1 cellular context compared by ENCODE assay signal in the genomic region with DNA sequence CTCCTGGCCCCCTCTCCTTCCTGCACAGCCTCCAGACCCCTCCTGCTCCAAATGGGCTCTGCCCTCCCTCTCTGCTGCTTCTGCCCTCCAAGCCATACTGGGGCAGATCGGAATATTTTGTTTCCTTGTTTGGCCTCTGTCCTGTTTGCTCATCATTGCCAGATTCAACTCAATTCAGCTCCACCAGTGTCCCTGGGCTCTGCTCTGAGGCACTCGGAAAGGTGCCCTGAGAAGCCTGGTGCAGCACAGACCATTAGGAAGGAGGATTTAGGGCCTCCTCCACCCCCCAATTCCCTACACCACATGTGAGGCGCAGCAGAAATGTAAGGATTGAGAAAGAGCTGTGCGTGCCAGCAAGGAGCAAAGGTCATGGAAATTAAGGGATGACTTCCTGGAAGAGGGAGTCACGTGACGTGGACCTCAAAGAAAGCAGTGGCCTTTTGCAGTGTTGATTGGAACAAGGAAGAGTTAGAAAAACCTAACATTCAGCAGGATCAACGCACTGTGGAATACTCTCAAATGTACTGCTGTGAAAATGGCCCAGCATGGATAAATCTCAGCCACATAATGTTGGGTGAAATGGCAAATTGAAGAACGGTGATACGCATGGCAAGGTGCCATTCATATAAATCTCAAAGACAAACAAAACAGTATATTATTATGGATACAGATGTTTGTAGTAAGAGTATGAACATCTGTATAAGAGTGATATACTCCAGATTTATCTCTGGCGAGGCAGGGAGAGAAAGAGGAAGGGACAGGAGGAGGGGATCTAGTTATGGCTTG.
TF ChIP-seq lines count a peak whose summit lies in the region.

No MANE protein-coding gene starts in this region.

TF ChIP-seq in HepG2, 621 proteins besides CTCF, POLR2A, EP300 and RAD21 (continued from another document and continues in another):
- TF ChIP-seq, protein P1, sequence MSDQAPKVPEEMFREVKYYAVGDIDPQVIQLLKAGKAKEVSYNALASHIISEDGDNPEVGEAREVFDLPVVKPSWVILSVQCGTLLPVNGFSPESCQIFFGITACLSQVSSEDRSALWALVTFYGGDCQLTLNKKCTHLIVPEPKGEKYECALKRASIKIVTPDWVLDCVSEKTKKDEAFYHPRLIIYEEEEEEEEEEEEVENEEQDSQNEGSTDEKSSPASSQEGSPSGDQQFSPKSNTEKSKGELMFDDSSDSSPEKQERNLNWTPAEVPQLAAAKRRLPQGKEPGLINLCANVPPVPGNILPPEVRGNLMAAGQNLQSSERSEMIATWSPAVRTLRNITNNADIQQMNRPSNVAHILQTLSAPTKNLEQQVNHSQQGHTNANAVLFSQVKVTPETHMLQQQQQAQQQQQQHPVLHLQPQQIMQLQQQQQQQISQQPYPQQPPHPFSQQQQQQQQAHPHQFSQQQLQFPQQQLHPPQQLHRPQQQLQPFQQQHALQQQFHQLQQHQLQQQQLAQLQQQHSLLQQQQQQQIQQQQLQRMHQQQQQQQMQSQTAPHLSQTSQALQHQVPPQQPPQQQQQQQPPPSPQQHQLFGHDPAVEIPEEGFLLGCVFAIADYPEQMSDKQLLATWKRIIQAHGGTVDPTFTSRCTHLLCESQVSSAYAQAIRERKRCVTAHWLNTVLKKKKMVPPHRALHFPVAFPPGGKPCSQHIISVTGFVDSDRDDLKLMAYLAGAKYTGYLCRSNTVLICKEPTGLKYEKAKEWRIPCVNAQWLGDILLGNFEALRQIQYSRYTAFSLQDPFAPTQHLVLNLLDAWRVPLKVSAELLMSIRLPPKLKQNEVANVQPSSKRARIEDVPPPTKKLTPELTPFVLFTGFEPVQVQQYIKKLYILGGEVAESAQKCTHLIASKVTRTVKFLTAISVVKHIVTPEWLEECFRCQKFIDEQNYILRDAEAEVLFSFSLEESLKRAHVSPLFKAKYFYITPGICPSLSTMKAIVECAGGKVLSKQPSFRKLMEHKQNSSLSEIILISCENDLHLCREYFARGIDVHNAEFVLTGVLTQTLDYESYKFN (CRISPR knock-in tag; conservative IDR thresholded peaks at IDR 0.05) = peak; percentile 84
- TF ChIP-seq, protein P2, sequence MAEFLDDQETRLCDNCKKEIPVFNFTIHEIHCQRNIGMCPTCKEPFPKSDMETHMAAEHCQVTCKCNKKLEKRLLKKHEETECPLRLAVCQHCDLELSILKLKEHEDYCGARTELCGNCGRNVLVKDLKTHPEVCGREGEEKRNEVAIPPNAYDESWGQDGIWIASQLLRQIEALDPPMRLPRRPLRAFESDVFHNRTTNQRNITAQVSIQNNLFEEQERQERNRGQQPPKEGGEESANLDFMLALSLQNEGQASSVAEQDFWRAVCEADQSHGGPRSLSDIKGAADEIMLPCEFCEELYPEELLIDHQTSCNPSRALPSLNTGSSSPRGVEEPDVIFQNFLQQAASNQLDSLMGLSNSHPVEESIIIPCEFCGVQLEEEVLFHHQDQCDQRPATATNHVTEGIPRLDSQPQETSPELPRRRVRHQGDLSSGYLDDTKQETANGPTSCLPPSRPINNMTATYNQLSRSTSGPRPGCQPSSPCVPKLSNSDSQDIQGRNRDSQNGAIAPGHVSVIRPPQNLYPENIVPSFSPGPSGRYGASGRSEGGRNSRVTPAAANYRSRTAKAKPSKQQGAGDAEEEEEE (CRISPR knock-in tag; IDR thresholded peaks at IDR 0.05; ENCODE audit: borderline replicate concordance) = no peak
- no peak for TF ChIP-seq IRX3 (CRISPR knock-in tag; IDR thresholded peaks at IDR 0.05; ENCODE audit: borderline replicate concordance, low read depth)
- peak; percentile 97 for TF ChIP-seq KDM6A (CRISPR knock-in tag; IDR thresholded peaks at IDR 0.05; ENCODE audit: low read depth)
- peak; percentile 49; the same call in 1 of the 2 replicates for TF ChIP-seq ZNF335 (CRISPR knock-in tag; IDR thresholded peaks at IDR 0.05)
- no peak for TF ChIP-seq ZIK1 (CRISPR knock-in tag; IDR thresholded peaks at IDR 0.05; ENCODE audit: borderline replicate concordance, low read depth)
- no peak for TF ChIP-seq PRDM4 (CRISPR knock-in tag; IDR thresholded peaks at IDR 0.05; ENCODE audit: borderline replicate concordance)
- TF ChIP-seq SCMH1 (CRISPR knock-in tag; IDR thresholded peaks at IDR 0.05; ENCODE audit: borderline replicate concordance) = no peak
- no peak for TF ChIP-seq ATF1 (CRISPR knock-in tag; IDR thresholded peaks at IDR 0.05)
- TF ChIP-seq, protein P3, sequence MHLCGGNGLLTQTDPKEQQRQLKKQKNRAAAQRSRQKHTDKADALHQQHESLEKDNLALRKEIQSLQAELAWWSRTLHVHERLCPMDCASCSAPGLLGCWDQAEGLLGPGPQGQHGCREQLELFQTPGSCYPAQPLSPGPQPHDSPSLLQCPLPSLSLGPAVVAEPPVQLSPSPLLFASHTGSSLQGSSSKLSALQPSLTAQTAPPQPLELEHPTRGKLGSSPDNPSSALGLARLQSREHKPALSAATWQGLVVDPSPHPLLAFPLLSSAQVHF (CRISPR knock-in tag; IDR thresholded peaks at IDR 0.05) = 0 out of 2 replicates have a peak, but pooled peaks have one; percentile 39
- TF ChIP-seq BCL6 (CRISPR knock-in tag; IDR thresholded peaks at IDR 0.05) = peak; percentile 86
- TF ChIP-seq ZNF766 (CRISPR knock-in tag; IDR thresholded peaks at IDR 0.05; ENCODE audit: borderline replicate concordance) = no peak
- TF ChIP-seq HIVEP1 (CRISPR knock-in tag; IDR thresholded peaks at IDR 0.05) = no peak; the same call in 1 of the 2 replicates
- peak; percentile 73 for TF ChIP-seq HOXA3 (CRISPR knock-in tag; IDR thresholded peaks at IDR 0.05)
- 0 out of 2 replicates have a peak, but pooled peaks have one; percentile 32 for TF ChIP-seq ZNF782 (CRISPR knock-in tag; IDR thresholded peaks at IDR 0.05; ENCODE audit: borderline replicate concordance)
- TF ChIP-seq ZNF687 (CRISPR knock-in tag; IDR thresholded peaks at IDR 0.05) = peak; percentile 47
- TF ChIP-seq ERF (CRISPR knock-in tag; IDR thresholded peaks at IDR 0.05) = peak; percentile 93
- TF ChIP-seq ZNF816 (CRISPR knock-in tag; IDR thresholded peaks at IDR 0.05; ENCODE audit: borderline replicate concordance) = no peak
- TF ChIP-seq ZSCAN12 (CRISPR knock-in tag; IDR thresholded peaks at IDR 0.05) = no peak
- TF ChIP-seq, protein P4, sequence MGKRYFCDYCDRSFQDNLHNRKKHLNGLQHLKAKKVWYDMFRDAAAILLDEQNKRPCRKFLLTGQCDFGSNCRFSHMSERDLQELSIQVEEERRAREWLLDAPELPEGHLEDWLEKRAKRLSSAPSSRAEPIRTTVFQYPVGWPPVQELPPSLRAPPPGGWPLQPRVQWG (CRISPR knock-in tag; IDR thresholded peaks at IDR 0.05; ENCODE audit: borderline replicate concordance, low read depth) = no peak
- peak; percentile 93 for TF ChIP-seq KAT8 (CRISPR knock-in tag; IDR thresholded peaks at IDR 0.05)
- TF ChIP-seq SPEN (CRISPR knock-in tag; IDR thresholded peaks at IDR 0.05; ENCODE audit: low read depth) = no peak
- peak; percentile 19; the same call in 1 of the 2 replicates for TF ChIP-seq ATAD3A (CRISPR knock-in tag; IDR thresholded peaks at IDR 0.05)
- no peak for TF ChIP-seq ZNF720 (CRISPR knock-in tag; IDR thresholded peaks at IDR 0.05)
- TF ChIP-seq TOE1 (CRISPR knock-in tag; IDR thresholded peaks at IDR 0.05) = no peak
- 0 out of 2 replicates have a peak, but pooled peaks have one; percentile 45 for TF ChIP-seq ZNF615 (CRISPR knock-in tag; IDR thresholded peaks at IDR 0.05; ENCODE audit: borderline replicate concordance)
- TF ChIP-seq ZNF232 (CRISPR knock-in tag; IDR thresholded peaks at IDR 0.05; ENCODE audit: borderline replicate concordance) = no peak
- TF ChIP-seq ZKSCAN1 (IDR thresholded peaks at IDR 0.05; ENCODE audit: low read length) = 0 out of 2 replicates have a peak, but pooled peaks have one; percentile 23
- no peak for TF ChIP-seq ZNF274 (CRISPR knock-in tag; IDR thresholded peaks at IDR 0.05)
- peak; percentile 84 for TF ChIP-seq ASH2L (IDR thresholded peaks at IDR 0.05; ENCODE audit: insufficient read length, low read depth, low read length)
- no peak for TF ChIP-seq MTA3 (CRISPR knock-in tag; IDR thresholded peaks at IDR 0.05)
- TF ChIP-seq PRDM10 (CRISPR knock-in tag; IDR thresholded peaks at IDR 0.05; ENCODE audit: low read depth) = peak; percentile 92
- TF ChIP-seq CENPX (CRISPR knock-in tag; IDR thresholded peaks at IDR 0.05) = no peak
- no peak for TF ChIP-seq WIZ (CRISPR knock-in tag; IDR thresholded peaks at IDR 0.05)
- 0 out of 2 replicates have a peak, but pooled peaks have one; percentile 25 for TF ChIP-seq ATF7-NPFF (CRISPR knock-in tag; IDR thresholded peaks at IDR 0.05; ENCODE audit: low read depth)
- TF ChIP-seq ZNF598 (CRISPR knock-in tag; IDR thresholded peaks at IDR 0.05; ENCODE audit: borderline replicate concordance) = no peak
- peak; percentile 93 to 94 for TF ChIP-seq NR2F1 (CRISPR knock-in tag; IDR thresholded peaks at IDR 0.05)
- no peak for TF ChIP-seq SATB2 (CRISPR knock-in tag; IDR thresholded peaks at IDR 0.05)
- peak; percentile 68 for TF ChIP-seq TBL1XR1 (IDR thresholded peaks at IDR 0.05; ENCODE audit: borderline replicate concordance, low read length, partially characterized antibody)
- TF ChIP-seq MED13 (CRISPR knock-in tag; IDR thresholded peaks at IDR 0.05) = no peak
